32 cellular contexts compared by ENCODE assay signal in the genomic region with DNA sequence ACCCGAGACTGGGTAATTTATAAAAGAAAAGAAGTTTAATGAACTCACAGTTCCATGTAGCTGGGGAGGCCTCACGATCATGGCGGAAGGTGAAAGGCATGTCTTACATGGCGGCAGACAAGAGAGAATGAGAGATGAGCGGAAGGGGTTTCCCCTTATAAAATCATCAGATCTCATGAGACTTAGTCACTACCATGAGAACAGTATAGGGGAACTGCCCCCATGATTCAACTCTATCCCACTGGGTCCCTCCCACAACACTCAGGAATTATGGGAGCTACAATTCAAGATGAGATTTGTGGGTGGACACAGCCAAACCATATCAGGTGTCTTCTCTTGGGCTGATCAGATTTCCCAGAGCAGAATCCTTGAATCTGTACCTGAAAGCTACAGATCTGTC.
"Had no signal": no experiment of that assay in that cellular context is flagged by ENCODE, and none has a peak within 500 bp of the region (broad histone marks: within the 10 kb centered on the region; RNA-seq: fewer than 3 reads in every experiment).

No MANE protein-coding gene starts in this region.

- H2AFZ ChIP-seq: hepatocyte had no signal

- H3K27ac Mint-ChIP-seq: activated B cell treated with CpG ODN at 0.5 μM for 24 hours; activated CD4-positive, alpha-beta T cell treated with anti-CD3 and anti-CD28 coated beads, Interleukin-2, amount 10 ng/mL, durations not matched to agents 7 days and 5 days; activated naive CD4-positive, alpha-beta T cell treated with anti-CD3 and anti-CD28 coated beads, Interleukin-2, amount 50 U/mL, for 24 hours; activated naive CD8-positive, alpha-beta T cell treated with anti-CD3 and anti-CD28 coated beads for 36 hours; activated naive CD8-positive, alpha-beta T cell treated with anti-CD3 and anti-CD28 coated beads, Interleukin-2, amount 50 U/mL, for 24 hours; activated T-helper 1 cell treated with anti-CD3 and anti-CD28 coated beads, Interleukin-12 subunit alpha, Interleukin-12 subunit beta, Interleukin-2, Interleukin-4 antibody, amounts not matched to agents 30 ng/mL and 10 ng/mL and 1 ng/mL, durations not matched to agents 14 hours and 24 hours and 36 hours; effector memory CD8-positive, alpha-beta T cell; T-helper 17 cell; T-helper 2 cell treated with Interferon-gamma antibody and Interleukin-4, amounts not matched to agents 5 μg/mL and 100 μg/mL, for 36 hours had no signal

- H3K79me2 ChIP-seq: hepatocyte had no signal

- H3K27me3 Mint-ChIP-seq: activated CD4-positive, alpha-beta T cell treated with anti-CD3 and anti-CD28 coated beads, Interleukin-2, amount 10 ng/mL, durations not matched to agents 7 days and 5 days; activated naive CD4-positive, alpha-beta T cell treated with anti-CD3 and anti-CD28 coated beads, Interleukin-2, amount 50 U/mL, for 24 hours; activated naive CD8-positive, alpha-beta T cell treated with anti-CD3 and anti-CD28 coated beads, Interleukin-2, amount 50 U/mL, for 24 hours had no signal

- H3K9me3 Mint-ChIP-seq: effector memory CD8-positive, alpha-beta T cell had no signal

- H3K4me3 Mint-ChIP-seq: activated B cell treated with CpG ODN at 0.5 μM for 24 hours; activated CD4-positive, alpha-beta T cell treated with anti-CD3 and anti-CD28 coated beads, Interleukin-2, amount 10 ng/mL, durations not matched to agents 7 days and 5 days; activated naive CD4-positive, alpha-beta T cell treated with anti-CD3 and anti-CD28 coated beads, Interleukin-2, amount 50 U/mL, for 24 hours; activated naive CD8-positive, alpha-beta T cell treated with anti-CD3 and anti-CD28 coated beads for 36 hours; activated naive CD8-positive, alpha-beta T cell treated with anti-CD3 and anti-CD28 coated beads, Interleukin-2, amount 50 U/mL, for 24 hours; activated T-helper 1 cell treated with anti-CD3 and anti-CD28 coated beads, Interleukin-12 subunit alpha, Interleukin-12 subunit beta, Interleukin-2, Interleukin-4 antibody, amounts not matched to agents 30 ng/mL and 10 ng/mL and 1 ng/mL, durations not matched to agents 14 hours and 24 hours and 36 hours; effector memory CD8-positive, alpha-beta T cell; T-helper 17 cell; T-helper 2 cell treated with Interferon-gamma antibody and Interleukin-4, amounts not matched to agents 5 μg/mL and 100 μg/mL, for 36 hours had no signal

- H3K9me3 ChIP-seq: adrenal gland, body of pancreas, esophagus muscularis mucosa, gastroesophageal sphincter, heart right ventricle had no signal

- H3K4me1 Mint-ChIP-seq: activated B cell treated with CpG ODN at 0.5 μM for 24 hours; activated naive CD4-positive, alpha-beta T cell treated with anti-CD3 and anti-CD28 coated beads, Interleukin-2, amount 50 U/mL, for 24 hours had no signal

- H3K4me3 ChIP-seq: adrenal gland, body of pancreas, esophagus muscularis mucosa, gastroesophageal sphincter, heart right ventricle, hepatocyte had no signal

- H3K4me1 ChIP-seq: body of pancreas, esophagus muscularis mucosa, gastroesophageal sphincter, heart right ventricle had no signal

- H3K4me2 ChIP-seq: hepatocyte had no signal

- H3K27me3 ChIP-seq: adrenal gland, body of pancreas, esophagus muscularis mucosa, gastroesophageal sphincter, heart right ventricle, hepatocyte had no signal

- H3K36me3 ChIP-seq: adrenal gland, esophagus muscularis mucosa, gastroesophageal sphincter, heart right ventricle, WERI-Rb-1 had no signal

- DNase-seq: activated B cell treated with CpG ODN at 0.5 μM for 24 hours; activated CD4-positive, alpha-beta T cell treated with anti-CD3 and anti-CD28 coated beads, Interleukin-2, amount 10 ng/mL, durations not matched to agents 7 days and 5 days; activated CD4-positive, alpha-beta T cell treated with anti-CD3 and anti-CD28 coated beads, Interleukin-2, amount 50 U/mL, for 4 hours; activated CD8-positive, alpha-beta memory T cell treated with anti-CD3 and anti-CD28 coated beads for 24 hours; activated gamma-delta T cell; activated naive CD4-positive, alpha-beta T cell treated with Interleukin-2 at 50 U/mL for 16 hours; activated naive CD8-positive, alpha-beta T cell treated with anti-CD3 and anti-CD28 coated beads for 36 hours; activated naive CD8-positive, alpha-beta T cell treated with anti-CD3 and anti-CD28 coated beads, Interleukin-2, amount 50 U/mL, for 24 hours; adrenal gland; amygdala; aorta; body of pancreas; caudate nucleus; cortex of kidney; dermis blood vessel endothelial cell; effector CD4-positive, alpha-beta T cell; effector memory CD8-positive, alpha-beta T cell; erythroblast; foreskin melanocyte; heart right ventricle; T-helper 1 cell; T-helper 17 cell; T1000; WERI-Rb-1 had no signal

- FAIRE-seq: colon had no signal

- ATAC-seq: activated CD4-positive, CD25-positive, alpha-beta regulatory T cell treated with anti-CD3 and anti-CD28 coated beads, Interleukin-2, amount 50 U/mL, for 24 hours; activated naive CD8-positive, alpha-beta T cell treated with anti-CD3 and anti-CD28 coated beads, Interleukin-2, amount 50 U/mL, for 24 hours; body of pancreas; effector memory CD8-positive, alpha-beta T cell; gastroesophageal sphincter; heart right ventricle; T-helper 17 cell had no signal

- H3K27ac ChIP-seq: adrenal gland, body of pancreas, esophagus muscularis mucosa, gastroesophageal sphincter, heart right ventricle, hepatocyte, WERI-Rb-1 had no signal
